ENCODE assay signal across 9 cellular contexts in genomic region chr12:125645724-125646123, GRCh38.
"Had no signal": no experiment of that assay in that cellular context is flagged by ENCODE, and none has a peak within 500 bp of the region (broad histone marks: within the 10 kb centered on the region; RNA-seq: fewer than 3 reads in every experiment).

No MANE protein-coding gene starts in this region.

- H3K27ac ChIP-seq: GM23248, HL-60 had no signal

- H3K9me3 ChIP-seq: HAP-1 had no signal

- H3K36me3 ChIP-seq: HAP-1 had no signal

- H3K4me1 ChIP-seq: HAP-1 had no signal

- ATAC-seq: HCT116, HepG2 had no signal

- DNase-seq: GM23248, GOT3, H7, HFFc6, KBM-7 had no signal

- H3K4me3 ChIP-seq: GM23248, HAP-1 had no signal
